8 cellular contexts compared by ENCODE assay signal in genomic region chr12:63668028-63668799, GRCh38. TPM values are rescaled to one million over a fixed set of nuclear protein-coding genes. Genes with fewer than 3 reads are reported as not detected.
DNase-seq lines count a peak whose midpoint lies in the region; ATAC-seq and TF ChIP-seq lines count a peak whose summit lies in the region.

Gene DPY19L2, minus strand, starts transcription at chr12:63668493. Its CDS starts 100 bp downstream, at chr12:63668393.

- no peak for TF ChIP-seq CTCF in colonic mucosa (IDR thresholded peaks at IDR 0.05)

- peak within 1 kb of the TSS in 1 of 2 donors; percentile 56 for H3K9ac ChIP-seq in colonic mucosa (ENCODE audit: low read depth in 2 of 2, low read length in 2 of 2)

- H3K4me3 ChIP-seq in colonic mucosa, result peak within 1 kb of the TSS; percentile 58

- intact Hi-C loops in colonic mucosa (cut with DNase I), result no loop called here

- H3K9me3 ChIP-seq in colonic mucosa, result no peaks in the 10 kb centered on the region

- H3K36me3 ChIP-seq in colonic mucosa, result no peaks in the 10 kb centered on the region

- H3K4me1 ChIP-seq in colonic mucosa, result no peaks in the 10 kb centered on the region

- DNase-seq in COLO668 (lab: John Stamatoyannopoulos, UW; ENCODE audit: unreplicated experiment) (peak; percentile 95), NCI-H128 (lab: John Stamatoyannopoulos, UW; ENCODE audit: unreplicated experiment) (peak; percentile 74), colonic mucosa (peak; percentile 69), kidney tubule cell (ENCODE audit: low spot score) (peak; percentile 83), COLO829 (ENCODE audit: low spot score) (no peak)
- DNase-seq in activated CD4-positive, CD25-positive, alpha-beta regulatory T cell (lab: John Stamatoyannopoulos, UW), result peak; percentile 6 to 31 (median 12)
- peak; percentile 10 to 46 (median 29) for DNase-seq in stimulated activated CD4-positive, alpha-beta T cell treated with anti-CD3 and anti-CD28 coated beads, Interleukin-12 subunit alpha, Interleukin-12 subunit beta, amount 100 ng/mL, for 48 hours (ENCODE audit: low read depth in 2 of 3, low spot score in 1 of 3)

- peak; percentile 40 for ATAC-seq in GM21786 (IDR thresholded peaks at IDR 0.05; ENCODE audit: unreplicated experiment)

- no peak within 1 kb of the TSS for H3K27ac ChIP-seq in colonic mucosa

- H3K27me3 ChIP-seq in colonic mucosa, result no peaks in the 10 kb centered on the region

RNA-seq across cellular contexts. Expression of gene DPY19L2, which starts in this region (rescaled TPM):
- 1 to 10 TPM; 1.3 to 1.9 TPM for total RNA-seq in colonic mucosa
